ENCODE assay signal across 8 cellular contexts in genomic region chr18:59996370-59996966, GRCh38.
DNase-seq lines count a peak whose midpoint lies in the region; ATAC-seq and TF ChIP-seq lines count a peak whose summit lies in the region.

No MANE protein-coding gene starts in this region.

- no peak for TF ChIP-seq EP300 in neural cell (conservative IDR thresholded peaks at IDR 0.05; ENCODE audit: poor library complexity, severe bottlenecking)

- ATAC-seq in GM18909 (IDR thresholded peaks at IDR 0.05; ENCODE audit: poor library complexity, unreplicated experiment) (peak; percentile 78), HG03354 (IDR thresholded peaks at IDR 0.05; ENCODE audit: poor library complexity, severe bottlenecking, unreplicated experiment) (peak; percentile 81)

- no peaks in the 10 kb centered on the region for H3K27me3 ChIP-seq in neural cell (ENCODE audit: insufficient read depth, low read depth, low read length)

- no peak overlapping the region for H3K4me2 ChIP-seq in neural cell (ENCODE audit: low read length)

- H3K4me3 ChIP-seq in neural cell (ENCODE audit: low read length) = no peak overlapping the region

- no peak overlapping the region for H3K27ac ChIP-seq in neural cell (ENCODE audit: low read length)

- DNase-seq in COLO829 (ENCODE audit: low spot score) (peak; percentile 44), NCI-H510A treated with DMSO at 0.1 percent for 48 hours (lab: John Stamatoyannopoulos, UW) (peak; percentile 83), dedifferentiated amniotic fluid mesenchymal stem cell (ENCODE audit: extremely low spot score) (peak; percentile 81), putamen (ENCODE audit: low spot score) (no peak), middle frontal gyrus (ENCODE audit: extremely low spot score, low spot score) (no peak)

- no peaks in the 10 kb centered on the region for H4K20me1 ChIP-seq in neural cell (ENCODE audit: insufficient read depth)

- H2AFZ ChIP-seq in neural cell (ENCODE audit: low read depth, low read length) = no peak overlapping the region

- H3K9me2 ChIP-seq in neural cell (ENCODE audit: insufficient read depth, low read length) = no peaks in the 10 kb centered on the region

- no peaks in the 10 kb centered on the region for H3K79me2 ChIP-seq in neural cell (replicated peaks; ENCODE audit: insufficient read depth, low read length)

- H3F3A ChIP-seq in neural cell (ENCODE audit: insufficient read depth, low read length, poor library complexity, severe bottlenecking) = no peaks in the 10 kb centered on the region

- TF ChIP-seq CTCF in neural cell (IDR thresholded peaks at IDR 0.05; ENCODE audit: poor library complexity, severe bottlenecking) = peak; percentile 74

- no peak overlapping the region for H3K9ac ChIP-seq in neural cell (ENCODE audit: low read length)

- peak; percentile 69 for TF ChIP-seq RAD21 in neural cell (conservative IDR thresholded peaks at IDR 0.05)

- H3K9me3 ChIP-seq in neural cell (ENCODE audit: low read length) = no peaks in the 10 kb centered on the region

- H3K36me3 ChIP-seq in neural cell (ENCODE audit: insufficient read depth, low read length) = no peaks in the 10 kb centered on the region

TF ChIP-seq in neural cell, 6 proteins besides CTCF, POLR2A, EP300 and RAD21:
- TF ChIP-seq REST (IDR thresholded peaks at IDR 0.05; ENCODE audit: borderline replicate concordance) = no peak
- TF ChIP-seq SMC3 (conservative IDR thresholded peaks at IDR 0.05; ENCODE audit: poor library complexity) = peak; percentile 79
- TF ChIP-seq MXI1 (conservative IDR thresholded peaks at IDR 0.05; ENCODE audit: poor library complexity, severe bottlenecking) = no peak

Comparison
In these comparisons a context has a peak if more than half of its experiments do, and no peak if none do; other contexts are left out.
1. DNase-seq: peak in COLO829 (single experiment), NCI-H510A treated with DMSO at 0.1 percent for 48 hours (single experiment) and dedifferentiated amniotic fluid mesenchymal stem cell (single experiment); none in putamen (single experiment) and middle frontal gyrus (single experiment).